In genomic region chr2:24844023-24844685, GRCh38 we compare ENCODE assay signal across 24 cellular contexts. TPM values are rescaled to one million over a fixed set of nuclear protein-coding genes. Genes with fewer than 3 reads are reported as not detected.
DNase-seq lines count a peak whose midpoint lies in the region; ATAC-seq, FAIRE-seq and TF ChIP-seq lines count a peak whose summit lies in the region.
"Had no signal": no experiment of that assay in that cellular context is flagged by ENCODE, and none has a peak within 500 bp of the region (broad histone marks: within the 10 kb centered on the region; RNA-seq: fewer than 3 reads in every experiment).

No MANE protein-coding gene starts in this region.

- FAIRE-seq in HepG2 (lab: Jason Lieb, UNC), result no peak
- FAIRE-seq: A204.1, G401.6, GM12878, GM19239, H1 had no signal

- H3K4me2 ChIP-seq in HepG2 (ENCODE audit: low read depth, low read length) (no peak overlapping the region), neuronal stem cell (ENCODE audit: insufficient read depth, low read length, poor library complexity, severe bottlenecking) (no peak overlapping the region)
- H3K4me2 ChIP-seq: BLaER1 treated with 17β-estradiol and CSF1 and Interleukin-3, amounts not matched to agents 10 nM and 100 nM had no signal

- H3K4me3 Mint-ChIP-seq in activated naive CD8-positive, alpha-beta T cell treated with anti-CD3 and anti-CD28 coated beads, Interleukin-2, amount 50 U/mL, for 24 hours, result no peak overlapping the region
- H3K4me3 Mint-ChIP-seq in activated naive CD8-positive, alpha-beta T cell treated with anti-CD3 and anti-CD28 coated beads for 36 hours, result no peak overlapping the region
- H3K4me3 Mint-ChIP-seq: CD14-positive monocyte; CD4-positive, alpha-beta T cell; CD8-positive, alpha-beta memory T cell had no signal

- TF ChIP-seq EP300 in HepG2 (IDR thresholded peaks at IDR 0.05; ENCODE audit: low read depth in 2 of 2, low read length in 2 of 2), result no peak
- no peak for TF ChIP-seq EP300 in HepG2 (CRISPR knock-in tag; IDR thresholded peaks at IDR 0.05; ENCODE audit: borderline replicate concordance)

- TF ChIP-seq POLR2A in HepG2 (IDR thresholded peaks at IDR 0.05; ENCODE audit: insufficient read depth in 1 of 2, low read depth in 2 of 2, low read length in 2 of 2), result no peak
- no peak for TF ChIP-seq POLR2A in right lobe of liver (IDR thresholded peaks at IDR 0.05)

- 29% methylated on average over 6 of the region's 9 CpGs for WGBS in HepG2 (ENCODE audit: low lambda C conversion rate)
- WGBS in right lobe of liver (ENCODE audit: insufficient coverage, low coverage, low lambda C conversion rate, missing lambda C conversion rate), result 94% methylated on average over 5 of the region's 9 CpGs
- no CpG with 5 or more reads among the region's 9 CpGs for WGBS in neuronal stem cell (ENCODE audit: extremely low coverage in 2 of 2, insufficient read length in 2 of 2, insufficient replicate concordance in 1 of 2), 2 donors

- H3K9ac ChIP-seq in HepG2 (ENCODE audit: insufficient read depth, low read depth, low read length) (no peak overlapping the region), neuronal stem cell (ENCODE audit: low read depth, low read length, poor library complexity) (no peak overlapping the region)
- H3K9ac ChIP-seq: BLaER1 treated with 17β-estradiol and CSF1 and Interleukin-3, amounts not matched to agents 10 nM and 100 nM; GM23248 had no signal

- peaks cover 14% of the 10 kb centered on the region for H3K36me3 Mint-ChIP-seq in activated naive CD8-positive, alpha-beta T cell treated with anti-CD3 and anti-CD28 coated beads, Interleukin-2, amount 50 U/mL, for 24 hours (ENCODE audit: low read depth)
- H3K36me3 Mint-ChIP-seq in activated naive CD8-positive, alpha-beta T cell treated with anti-CD3 and anti-CD28 coated beads for 36 hours, result peaks cover 17% of the 10 kb centered on the region

- TF ChIP-seq CTCF in HepG2 (CRISPR knock-in tag; IDR thresholded peaks at IDR 0.05), result no peak
- no peak for TF ChIP-seq CTCF in right lobe of liver (IDR thresholded peaks at IDR 0.05)

- BruUV-seq in HepG2 (replicated peaks; lab: Mats Ljungman, UMichigan), result no TSS peak

- H3K79me2 ChIP-seq in HepG2 (ENCODE audit: insufficient read depth, low read length), result no peaks in the 10 kb centered on the region

- peak; percentile 11 for ATAC-seq in activated naive CD8-positive, alpha-beta T cell treated with anti-CD3 and anti-CD28 coated beads, Interleukin-2, amount 50 U/mL, for 24 hours
- ATAC-seq in HepG2 (no peak), right lobe of liver (no peak), HG03439 (IDR thresholded peaks at IDR 0.05; ENCODE audit: unreplicated experiment) (no peak)
- ATAC-seq: GM12878 had no signal

- H3K4me3 ChIP-seq in HepG2 (replicated peaks in 1 of 3; ENCODE audit: insufficient read depth in 1 of 3, low read depth in 2 of 3, low read length in 3 of 3) (no peak overlapping the region; a peak in 1 of 6 replicates), right lobe of liver (no peak overlapping the region), neuronal stem cell (ENCODE audit: low read length in 2 of 2) (no peak overlapping the region)
- H3K4me3 ChIP-seq: BLaER1 treated with 17β-estradiol and CSF1 and Interleukin-3, amounts not matched to agents 10 nM and 100 nM; GM12878; GM23248 had no signal

- H3K27ac ChIP-seq in HepG2 (ENCODE audit: extremely low read length, insufficient read depth, low read length) (no peak overlapping the region), right lobe of liver (no peak overlapping the region), neuronal stem cell (replicated peaks; ENCODE audit: low read length) (no peak overlapping the region)
- H3K27ac ChIP-seq: 22Rv1; BLaER1 treated with 17β-estradiol and CSF1 and Interleukin-3, amounts not matched to agents 10 nM and 100 nM; GM23248 had no signal

- no peak overlapping the region for H4K91ac ChIP-seq in neuronal stem cell (ENCODE audit: low read depth, low read length, poor library complexity)

- H3K18ac ChIP-seq in neuronal stem cell (ENCODE audit: low read length), result peak overlapping the region; percentile 74

- no peak overlapping the region for H3K4ac ChIP-seq in neuronal stem cell (ENCODE audit: low read length)

- H3K9me3 Mint-ChIP-seq in activated naive CD8-positive, alpha-beta T cell treated with anti-CD3 and anti-CD28 coated beads, Interleukin-2, amount 50 U/mL, for 24 hours, result no peaks in the 10 kb centered on the region
- peaks cover 3% of the 10 kb centered on the region for H3K9me3 Mint-ChIP-seq in activated naive CD8-positive, alpha-beta T cell treated with anti-CD3 and anti-CD28 coated beads for 36 hours
- H3K9me3 Mint-ChIP-seq: CD4-positive, alpha-beta T cell had no signal

- H4K8ac ChIP-seq in neuronal stem cell (ENCODE audit: low read depth, low read length), result no peak overlapping the region

- H2AFZ ChIP-seq in HepG2 (ENCODE audit: low read length) (no peak overlapping the region), neuronal stem cell (ENCODE audit: low read length) (no peak overlapping the region)
- H2AFZ ChIP-seq: GM23248 had no signal

- DNase-seq in activated naive CD8-positive, alpha-beta T cell treated with anti-CD3 and anti-CD28 coated beads, Interleukin-2, amount 50 U/mL, for 24 hours, result no peak
- no peak for DNase-seq in activated naive CD8-positive, alpha-beta T cell treated with anti-CD3 and anti-CD28 coated beads for 36 hours
- DNase-seq in HepG2 (ENCODE audit: low spot score) (no peak), right lobe of liver (no peak), neuronal stem cell (ENCODE audit: low spot score) (no peak), AML-193 (lab: John Stamatoyannopoulos, UW) (no peak), GDM1 (lab: John Stamatoyannopoulos, UW) (no peak)
- DNase-seq: BE2C; CD4-positive, alpha-beta T cell; CD8-positive, alpha-beta memory T cell; DMS53; DMS79 treated with DMSO at 0.1 percent for 48 hours; GM23248; H7; HCEC 1CT had no signal

- in situ Hi-C loops in HepG2 (cut with HindIII; ENCODE audit: extremely low pct_ligation_motif_present, low pct_unique_long_range_greater_than_20kb), result no loop called here

- H3K36me3 ChIP-seq in HepG2 (replicated peaks in 1 of 2; ENCODE audit: control insufficient read depth in 1 of 2, insufficient read depth in 2 of 2, low read length in 2 of 2), result no peaks in the 10 kb centered on the region
- no peaks in the 10 kb centered on the region for H3K36me3 ChIP-seq in right lobe of liver
- H3K36me3 ChIP-seq in neuronal stem cell (replicated peaks in 1 of 2; ENCODE audit: control insufficient read depth in 2 of 2, insufficient read depth in 2 of 2, low read length in 2 of 2), result peaks cover 13 to 37% of the 10 kb centered on the region in 2 donors

- POLR2A ChIA-PET in HepG2 (lab: Yijun Ruan, JAX), result no interaction called here

- H3K27me3 ChIP-seq in HepG2 (ENCODE audit: control insufficient read depth in 1 of 2, insufficient read depth in 2 of 2, low read length in 2 of 2), result peaks cover 13 to 66% of the 10 kb centered on the region in 2 experiments; a peak in 4 of 5 replicates
- H3K27me3 ChIP-seq in right lobe of liver, result no peaks in the 10 kb centered on the region
- H3K27me3 ChIP-seq in neuronal stem cell (ENCODE audit: control insufficient read depth in 3 of 3, insufficient read depth in 3 of 3, low read depth in 1 of 3, low read length in 3 of 3), result no peaks in the 10 kb centered on the region
- H3K27me3 ChIP-seq: BE2C; BLaER1 treated with 17β-estradiol and CSF1 and Interleukin-3, amounts not matched to agents 10 nM and 100 nM had no signal

- H3K79me1 ChIP-seq in neuronal stem cell (ENCODE audit: low read depth, low read length), result no peaks in the 10 kb centered on the region

- 0 out of 2 replicates have a peak, but pooled peaks cover 9% of the 10 kb centered on the region for H3K4me1 ChIP-seq in HepG2 (ENCODE audit: insufficient read depth, low read length)
- H3K4me1 ChIP-seq in right lobe of liver, result no peaks in the 10 kb centered on the region
- no peaks in the 10 kb centered on the region for H3K4me1 ChIP-seq in neuronal stem cell (ENCODE audit: control insufficient read depth in 2 of 2, insufficient read depth in 1 of 2, low read depth in 1 of 2, low read length in 2 of 2)
- H3K4me1 ChIP-seq: BE2C; BLaER1 treated with 17β-estradiol and CSF1 and Interleukin-3, amounts not matched to agents 10 nM and 100 nM had no signal

- no peak overlapping the region for H3K27ac Mint-ChIP-seq in activated naive CD8-positive, alpha-beta T cell treated with anti-CD3 and anti-CD28 coated beads, Interleukin-2, amount 50 U/mL, for 24 hours
- H3K27ac Mint-ChIP-seq in activated naive CD8-positive, alpha-beta T cell treated with anti-CD3 and anti-CD28 coated beads for 36 hours, result no peak overlapping the region
- H3K27ac Mint-ChIP-seq: CD4-positive, alpha-beta T cell had no signal

- no peaks in the 10 kb centered on the region for H4K20me1 ChIP-seq in HepG2 (ENCODE audit: insufficient read depth, low read length)

- no peaks in the 10 kb centered on the region for H3K4me1 Mint-ChIP-seq in activated naive CD8-positive, alpha-beta T cell treated with anti-CD3 and anti-CD28 coated beads, Interleukin-2, amount 50 U/mL, for 24 hours
- H3K4me1 Mint-ChIP-seq in activated naive CD8-positive, alpha-beta T cell treated with anti-CD3 and anti-CD28 coated beads for 36 hours, result no peaks in the 10 kb centered on the region
- H3K4me1 Mint-ChIP-seq: CD14-positive monocyte; CD8-positive, alpha-beta memory T cell had no signal

- peaks cover 13% of the 10 kb centered on the region; the same call in 1 of the 2 replicates for H3K9me3 ChIP-seq in HepG2 (ENCODE audit: low read length)
- no peaks in the 10 kb centered on the region for H3K9me3 ChIP-seq in right lobe of liver
- peaks cover 11 to 13% of the 10 kb centered on the region in 2 donors for H3K9me3 ChIP-seq in neuronal stem cell (replicated peaks in 1 of 2; ENCODE audit: control insufficient read depth in 2 of 2, insufficient read depth in 1 of 2, low read depth in 1 of 2, low read length in 2 of 2)
- H3K9me3 ChIP-seq: BE2C had no signal

- no peak overlapping the region for H2BK12ac ChIP-seq in neuronal stem cell (ENCODE audit: low read length)

- H2BK120ac ChIP-seq in neuronal stem cell (ENCODE audit: low read depth, low read length), result no peak overlapping the region

- intact Hi-C loops in HepG2 (cut with micrococcal nuclease; ENCODE audit: unreplicated experiment), result no loop called here
- intact Hi-C loops in right lobe of liver (cut with DNase I), result no loop called here

- no peak overlapping the region for H2BK5ac ChIP-seq in neuronal stem cell (ENCODE audit: low read length)

- H2BK15ac ChIP-seq in neuronal stem cell (ENCODE audit: low read length), result no peak overlapping the region

- TF ChIP-seq RAD21 in HepG2 (CRISPR knock-in tag; IDR thresholded peaks at IDR 0.05), result no peak

- H3K14ac ChIP-seq in neuronal stem cell (ENCODE audit: low read length), result no peak overlapping the region

- H2AK5ac ChIP-seq in neuronal stem cell (ENCODE audit: low read depth, low read length), result no peak overlapping the region

- H3K27me3 Mint-ChIP-seq in activated naive CD8-positive, alpha-beta T cell treated with anti-CD3 and anti-CD28 coated beads, Interleukin-2, amount 50 U/mL, for 24 hours, result no peaks in the 10 kb centered on the region
- no peaks in the 10 kb centered on the region for H3K27me3 Mint-ChIP-seq in activated naive CD8-positive, alpha-beta T cell treated with anti-CD3 and anti-CD28 coated beads for 36 hours
- H3K27me3 Mint-ChIP-seq: CD4-positive, alpha-beta T cell; CD8-positive, alpha-beta memory T cell had no signal

- CTCF ChIA-PET in HepG2 (lab: Yijun Ruan, JAX; ENCODE audit: low intra/inter-chr PET ratio, low total read pairs), result no interaction called here

- peak overlapping the region; percentile 47 for H3K23ac ChIP-seq in neuronal stem cell (ENCODE audit: low read depth, low read length, poor library complexity)

RNA-seq across cellular contexts. Expression of gene CENPO, which starts 50.9 kb away (rescaled TPM):
- 10 to 100 TPM; 48.0 to 52.2 TPM for total RNA-seq in activated naive CD8-positive, alpha-beta T cell treated with anti-CD3 and anti-CD28 coated beads for 36 hours
- total RNA-seq in HepG2 (2016; rRNA removed; fragmentation: Illumina TruSeq; extraction: Trizol), result 35.5 and 41.4 TPM in 2 replicates
- total RNA-seq in HepG2 (2016; cell fraction: cytosol; rRNA removed; fragmentation: Illumina TruSeq; extraction: Trizol; ENCODE audit: low read depth), result 8.3 and 11.5 TPM in 2 replicates
- 35.8 and 39.7 TPM in 2 replicates for total RNA-seq in HepG2 (2016; cell fraction: insoluble cytoplasmic fraction; rRNA removed; fragmentation: Illumina TruSeq; extraction: Trizol)
- total RNA-seq in HepG2 (2016; cell fraction: membrane; rRNA removed; fragmentation: Illumina TruSeq; extraction: Trizol), result 17.2 and 19.2 TPM in 2 replicates
- 37.7 and 41.8 TPM in 2 replicates for total RNA-seq in HepG2 (2016; cell fraction: nucleus; rRNA removed; fragmentation: Illumina TruSeq; extraction: Trizol)
- 15.0 and 19.7 TPM in 2 replicates for polyA plus RNA-seq in HepG2 (2011; rRNA removed)
- polyA plus RNA-seq in HepG2 (2011; cell fraction: cytosol; rRNA removed), result 11.4 and 14.1 TPM in 2 replicates
- polyA plus RNA-seq in HepG2 (2011; cell fraction: nucleus; rRNA removed), result 21.1 and 29.9 TPM in 2 replicates
- 7.0 and 12.0 TPM in 2 replicates for polyA plus RNA-seq in HepG2 (2012)
- polyA plus RNA-seq in HepG2 (2016; cell fraction: cytosol; fragmentation: Illumina TruSeq; extraction: Trizol; ENCODE audit: low read depth), result 4.1 and 8.1 TPM in 2 replicates
- polyA plus RNA-seq in HepG2 (2016; cell fraction: insoluble cytoplasmic fraction; fragmentation: Illumina TruSeq; extraction: Trizol; ENCODE audit: low read depth), result 36.7 and 40.3 TPM in 2 replicates
- polyA plus RNA-seq in HepG2 (2016; cell fraction: membrane; fragmentation: Illumina TruSeq; extraction: Trizol; ENCODE audit: low read depth), result 11.8 and 13.7 TPM in 2 replicates
- polyA plus RNA-seq in HepG2 (2016; cell fraction: nucleus; fragmentation: Illumina TruSeq; extraction: Trizol; ENCODE audit: insufficient read depth, low read depth), result 53.5 and 60.4 TPM in 2 replicates
- polyA minus RNA-seq in HepG2 (2011; rRNA and poly(A)+ RNA removed; ENCODE audit: low replicate concordance), result 43.4 and 73.1 TPM in 2 replicates
- 7.8 and 14.2 TPM in 2 replicates for polyA minus RNA-seq in HepG2 (2011; cell fraction: cytosol; rRNA and poly(A)+ RNA removed)
- 38.0 and 52.5 TPM in 2 replicates for polyA minus RNA-seq in HepG2 (2011; cell fraction: nucleus; rRNA and poly(A)+ RNA removed)
- 1 to 10 TPM; 1.6 to 6.0 (median 3.1) TPM for total RNA-seq in right lobe of liver
- polyA plus RNA-seq in neuronal stem cell (2013, experiment 1 of 2), result 28.0 TPM
- polyA plus RNA-seq in neuronal stem cell (2013, experiment 2 of 2), result 29.6 TPM

RNA-seq across cellular contexts. Expression of gene PTRHD1, which starts 51.0 kb away (rescaled TPM):
- total RNA-seq in activated naive CD8-positive, alpha-beta T cell treated with anti-CD3 and anti-CD28 coated beads for 36 hours, result 10 to 100 TPM; 23.8 to 27.5 TPM
- 69.1 and 72.6 TPM in 2 replicates for total RNA-seq in HepG2 (2016; rRNA removed; fragmentation: Illumina TruSeq; extraction: Trizol)
- 60.4 and 67.3 TPM in 2 replicates for total RNA-seq in HepG2 (2016; cell fraction: cytosol; rRNA removed; fragmentation: Illumina TruSeq; extraction: Trizol; ENCODE audit: low read depth)
- 72.7 and 87.7 TPM in 2 replicates for total RNA-seq in HepG2 (2016; cell fraction: insoluble cytoplasmic fraction; rRNA removed; fragmentation: Illumina TruSeq; extraction: Trizol)
- 94.1 and 99.1 TPM in 2 replicates for total RNA-seq in HepG2 (2016; cell fraction: membrane; rRNA removed; fragmentation: Illumina TruSeq; extraction: Trizol)
- 23.3 and 24.3 TPM in 2 replicates for total RNA-seq in HepG2 (2016; cell fraction: nucleus; rRNA removed; fragmentation: Illumina TruSeq; extraction: Trizol)
- 75.4 and 90.8 TPM in 2 replicates for polyA plus RNA-seq in HepG2 (2011; rRNA removed)
- polyA plus RNA-seq in HepG2 (2011; cell fraction: cytosol; rRNA removed), result 56.6 and 90.9 TPM in 2 replicates
- polyA plus RNA-seq in HepG2 (2011; cell fraction: nucleus; rRNA removed), result 25.2 and 28.1 TPM in 2 replicates
- polyA plus RNA-seq in HepG2 (2012), result 66.4 and 75.5 TPM in 2 replicates
- 77.6 and 78.5 TPM in 2 replicates for polyA plus RNA-seq in HepG2 (2016; cell fraction: cytosol; fragmentation: Illumina TruSeq; extraction: Trizol; ENCODE audit: low read depth)
- polyA plus RNA-seq in HepG2 (2016; cell fraction: insoluble cytoplasmic fraction; fragmentation: Illumina TruSeq; extraction: Trizol; ENCODE audit: low read depth), result 76.5 and 83.9 TPM in 2 replicates
- 88.1 and 94.4 TPM in 2 replicates for polyA plus RNA-seq in HepG2 (2016; cell fraction: membrane; fragmentation: Illumina TruSeq; extraction: Trizol; ENCODE audit: low read depth)
- 51.1 and 58.4 TPM in 2 replicates for polyA plus RNA-seq in HepG2 (2016; cell fraction: nucleus; fragmentation: Illumina TruSeq; extraction: Trizol; ENCODE audit: insufficient read depth, low read depth)
- 41.5 and 57.2 TPM in 2 replicates for polyA minus RNA-seq in HepG2 (2011; rRNA and poly(A)+ RNA removed; ENCODE audit: low replicate concordance)
- 8.2 and 15.7 TPM in 2 replicates for polyA minus RNA-seq in HepG2 (2011; cell fraction: cytosol; rRNA and poly(A)+ RNA removed)
- 25.1 and 28.7 TPM in 2 replicates for polyA minus RNA-seq in HepG2 (2011; cell fraction: nucleus; rRNA and poly(A)+ RNA removed)
- total RNA-seq in right lobe of liver, result 10 to 100 TPM; 10.1 to 16.4 (median 15.3) TPM
- 95.1 TPM for polyA plus RNA-seq in neuronal stem cell (2013, experiment 1 of 2)
- polyA plus RNA-seq in neuronal stem cell (2013, experiment 2 of 2), result 94.6 TPM
